ENCODE assay signal across 8 cellular contexts in genomic region chr4:184265566-184266351, GRCh38. TPM values are rescaled to one million over a fixed set of nuclear protein-coding genes. Genes with fewer than 3 reads are reported as not detected.
DNase-seq lines count a peak whose midpoint lies in the region; ATAC-seq and TF ChIP-seq lines count a peak whose summit lies in the region.

No MANE protein-coding gene starts in this region.

- H3K27ac Mint-ChIP-seq in HFFc6 (peak overlapping the region; percentile 45), type B pancreatic cell (no peak overlapping the region)

- H3K4me3 ChIP-seq in RWPE2 (ENCODE audit: severe bottlenecking) (peak overlapping the region; percentile 12), right atrium auricular region (peak overlapping the region in 1 of 2 donors; percentile 22)

- DNase-seq in GM03348 (ENCODE audit: low spot score) = peak; percentile 47
- DNase-seq in HFFc6 = peak; percentile 19
- DNase-seq in RWPE2 (ENCODE audit: low spot score) = no peak
- DNase-seq in right atrium auricular region (ENCODE audit: low spot score) = peak; percentile 58
- no peak for DNase-seq in T-helper 9 cell
- no peak for DNase-seq in type B pancreatic cell (ENCODE audit: extremely low spot score, unreplicated experiment)

- no peaks in the 10 kb centered on the region for H3K27me3 ChIP-seq in RWPE2 (ENCODE audit: insufficient read depth, poor library complexity, severe bottlenecking)
- no peaks in the 10 kb centered on the region for H3K27me3 ChIP-seq in right atrium auricular region

- H3K36me3 ChIP-seq in RWPE2 (ENCODE audit: low read depth) = no peaks in the 10 kb centered on the region
- H3K36me3 ChIP-seq in right atrium auricular region = no peaks in the 10 kb centered on the region

- H3K4me1 Mint-ChIP-seq in HFFc6 (ENCODE audit: low read depth) (peaks cover 74% of the 10 kb centered on the region), type B pancreatic cell (ENCODE audit: unreplicated experiment) (peaks cover 5% of the 10 kb centered on the region)

- peak; percentile 75 for ATAC-seq in RWPE2 (ENCODE audit: low read depth)
- ATAC-seq in activated CD4-positive, CD25-positive, alpha-beta regulatory T cell treated with anti-CD3 and anti-CD28 coated beads, Interleukin-2, amount 50 U/mL, for 24 hours = no peak
- ATAC-seq in GM18870 (IDR thresholded peaks at IDR 0.05; ENCODE audit: unreplicated experiment) = no peak

- H3K36me3 Mint-ChIP-seq in HFFc6 (ENCODE audit: low read depth) (no peaks in the 10 kb centered on the region), type B pancreatic cell (no peaks in the 10 kb centered on the region)

- H3K4me1 ChIP-seq in RWPE2 (ENCODE audit: insufficient read depth, poor library complexity, severe bottlenecking) = peaks cover 27% of the 10 kb centered on the region
- peaks cover 0 to 7% of the 10 kb centered on the region in 2 donors for H3K4me1 ChIP-seq in right atrium auricular region

- H3K9me3 Mint-ChIP-seq in HFFc6 (no peaks in the 10 kb centered on the region), type B pancreatic cell (no peaks in the 10 kb centered on the region)

- TF ChIP-seq CTCF in HFFc6 (IDR thresholded peaks at IDR 0.05) = no peak
- TF ChIP-seq CTCF in RWPE2 (IDR thresholded peaks at IDR 0.05; ENCODE audit: poor library complexity, severe bottlenecking) = no peak
- TF ChIP-seq CTCF in right atrium auricular region (IDR thresholded peaks at IDR 0.05) = no peak
- no peak for TF ChIP-seq CTCF in type B pancreatic cell (conservative IDR thresholded peaks at IDR 0.05)

- H3K4me3 Mint-ChIP-seq in HFFc6 (no peak overlapping the region), type B pancreatic cell (no peak overlapping the region)

- no peaks in the 10 kb centered on the region; the same call in none of the 2 replicates for H3K27me3 Mint-ChIP-seq in HFFc6 (ENCODE audit: insufficient read depth)
- H3K27me3 Mint-ChIP-seq in type B pancreatic cell = peaks cover 7% of the 10 kb centered on the region

- H3K27ac ChIP-seq in RWPE2 (ENCODE audit: poor library complexity, severe bottlenecking) = peak overlapping the region; percentile 33
- H3K27ac ChIP-seq in right atrium auricular region = no peak overlapping the region

- H3K9me3 ChIP-seq in RWPE2 (ENCODE audit: severe bottlenecking) (no peaks in the 10 kb centered on the region), right atrium auricular region (no peaks in the 10 kb centered on the region)

RNA-seq across cellular contexts. Expression of gene ENPP6, which starts 48.1 kb away (rescaled TPM):
- not detected for total RNA-seq in HFFc6 (2021; fragmentation: NEBNext Ultra II Directional; extraction: Animal tissue kit (Norgen Biotek cat#: 25700))
- not detected for total RNA-seq in right atrium auricular region
- 0.51 TPM in 1 of 2 replicates, not detected in the other for total RNA-seq in type B pancreatic cell (ENCODE audit: low replicate concordance)

Comparison
In these comparisons a context has a peak if more than half of its experiments do, and no peak if none do; other contexts are left out.
1. DNase-seq: peak in GM03348 (single experiment), HFFc6 (single experiment) and right atrium auricular region (single experiment); none in RWPE2 (single experiment), T-helper 9 cell (single experiment) and type B pancreatic cell (single experiment).